Comparison of ENCODE assay signal across 17 cellular contexts in genomic region chr2:75498907-75499306, GRCh38.
DNase-seq lines count a peak whose midpoint lies in the region; ATAC-seq and TF ChIP-seq lines count a peak whose summit lies in the region.
"Had no signal": no experiment of that assay in that cellular context is flagged by ENCODE, and none has a peak within 500 bp of the region (broad histone marks: within the 10 kb centered on the region; RNA-seq: fewer than 3 reads in every experiment).

No MANE protein-coding gene starts in this region.

- no peak for ATAC-seq in activated naive CD8-positive, alpha-beta T cell treated with anti-CD3 and anti-CD28 coated beads, Interleukin-2, amount 50 U/mL, for 24 hours
- ATAC-seq in HG03135 (IDR thresholded peaks at IDR 0.05; ENCODE audit: unreplicated experiment): no peak
- ATAC-seq: A549, GM12878 had no signal

- no peaks in the 10 kb centered on the region for H3K36me3 ChIP-seq in vagina

- no peak overlapping the region for H3K4me3 ChIP-seq in vagina
- H3K4me3 ChIP-seq: A549, GM12878 had no signal

- no peak overlapping the region for H3K27ac ChIP-seq in vagina
- H3K27ac ChIP-seq: 22Rv1, A549, C4-2B had no signal

- TF ChIP-seq POLR2A in vagina (IDR thresholded peaks at IDR 0.05): no peak

- H3K27ac Mint-ChIP-seq in activated naive CD8-positive, alpha-beta T cell treated with anti-CD3 and anti-CD28 coated beads, Interleukin-2, amount 50 U/mL, for 24 hours: no peak overlapping the region
- H3K27ac Mint-ChIP-seq: CD4-positive, alpha-beta memory T cell; H9 had no signal

- peaks cover 10% of the 10 kb centered on the region for H3K27me3 Mint-ChIP-seq in activated naive CD8-positive, alpha-beta T cell treated with anti-CD3 and anti-CD28 coated beads, Interleukin-2, amount 50 U/mL, for 24 hours

- H3K9me3 Mint-ChIP-seq in activated naive CD8-positive, alpha-beta T cell treated with anti-CD3 and anti-CD28 coated beads, Interleukin-2, amount 50 U/mL, for 24 hours: no peaks in the 10 kb centered on the region
- H3K9me3 Mint-ChIP-seq: CD4-positive, alpha-beta memory T cell; H9 had no signal

- H3K4me3 Mint-ChIP-seq in activated naive CD8-positive, alpha-beta T cell treated with anti-CD3 and anti-CD28 coated beads, Interleukin-2, amount 50 U/mL, for 24 hours: no peak overlapping the region
- H3K4me3 Mint-ChIP-seq: CD4-positive, alpha-beta memory T cell; H9 had no signal

- H3K9me3 ChIP-seq in vagina: no peaks in the 10 kb centered on the region
- H3K9me3 ChIP-seq: A549 had no signal

- H3K27me3 ChIP-seq in vagina: no peaks in the 10 kb centered on the region

- no peaks in the 10 kb centered on the region for H3K36me3 Mint-ChIP-seq in activated naive CD8-positive, alpha-beta T cell treated with anti-CD3 and anti-CD28 coated beads, Interleukin-2, amount 50 U/mL, for 24 hours (ENCODE audit: low read depth)
- H3K36me3 Mint-ChIP-seq: CD4-positive, alpha-beta memory T cell had no signal

- no peaks in the 10 kb centered on the region for H3K4me1 ChIP-seq in vagina
- H3K4me1 ChIP-seq: A549 had no signal

- TF ChIP-seq CTCF in vagina (IDR thresholded peaks at IDR 0.05): no peak

- no peaks in the 10 kb centered on the region for H3K4me1 Mint-ChIP-seq in activated naive CD8-positive, alpha-beta T cell treated with anti-CD3 and anti-CD28 coated beads, Interleukin-2, amount 50 U/mL, for 24 hours
- H3K4me1 Mint-ChIP-seq: CD4-positive, alpha-beta memory T cell had no signal

- peak; percentile 33 for DNase-seq in NCI-H748 (lab: John Stamatoyannopoulos, UW; ENCODE audit: unreplicated experiment)
- no peak for DNase-seq in NCI-H748 treated with DMSO at 0.1 percent for 48 hours (lab: John Stamatoyannopoulos, UW)
- peak; percentile 75 for DNase-seq in EH (ENCODE audit: low read depth)
- peak; percentile 58 for DNase-seq in M059J (ENCODE audit: low read depth)
- DNase-seq in RPMI7951 (ENCODE audit: low read depth): peak; percentile 49
- DNase-seq in activated naive CD8-positive, alpha-beta T cell treated with anti-CD3 and anti-CD28 coated beads, Interleukin-2, amount 50 U/mL, for 24 hours: no peak
- no peak for DNase-seq in vagina (ENCODE audit: extremely low spot score in 2 of 2)
- DNase-seq: AML-193; CD4-positive, alpha-beta memory T cell; DMS153; DMS79; H9 had no signal

- intact Hi-C loops in vagina (cut with DNase I): no loop called here

Comparison
In these comparisons a context has a peak if more than half of its experiments do, and no peak if none do; other contexts are left out.
1. DNase-seq: peak in NCI-H748 (single experiment), EH (single experiment), M059J (single experiment) and RPMI7951 (single experiment); none in NCI-H748 treated with DMSO at 0.1 percent for 48 hours (single experiment), activated naive CD8-positive, alpha-beta T cell treated with anti-CD3 and anti-CD28 coated beads, Interleukin-2, amount 50 U/mL, for 24 hours (single experiment) and vagina (0 of 2).